2 cellular contexts compared by ENCODE assay signal in the genomic region with DNA sequence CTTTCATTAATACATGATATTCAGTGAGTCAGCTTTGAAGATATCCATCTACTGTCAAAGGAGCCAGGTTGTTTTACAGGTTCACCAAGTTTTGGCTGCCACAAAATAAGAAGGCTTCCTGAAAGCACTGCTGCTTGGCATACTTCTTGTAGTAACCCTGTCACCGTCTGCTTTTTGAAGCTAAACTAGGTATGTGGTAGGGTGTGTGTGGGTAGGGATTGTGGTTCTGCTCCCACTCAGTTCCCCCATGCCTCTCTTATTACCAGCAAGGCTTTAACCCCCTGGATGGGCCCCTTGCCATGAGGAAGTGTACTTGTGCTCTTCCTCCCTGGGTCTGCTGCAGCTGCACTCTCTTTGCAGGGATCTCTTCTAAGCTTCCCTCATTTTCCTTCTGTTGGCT.
TF ChIP-seq lines count a peak whose summit lies in the region.

No MANE protein-coding gene starts in this region.

TF ChIP-seq in HCT116, 20 proteins besides CTCF, POLR2A, EP300 and RAD21 (continued from another document):
- TF ChIP-seq EZH2 (IDR thresholded peaks at IDR 0.05) (no peak), JUND (IDR thresholded peaks at IDR 0.05) (peak; percentile 72), CBX3 (IDR thresholded peaks at IDR 0.05; ENCODE audit: low read depth) (peak; percentile 88; the same call in 1 of the 2 replicates), POLR2AphosphoS5 (IDR thresholded peaks at IDR 0.05; ENCODE audit: low read depth, low read length) (0 out of 2 replicates have a peak, but pooled peaks have one; percentile 29), EZH2phosphoT487 (IDR thresholded peaks at IDR 0.05; ENCODE audit: borderline replicate concordance) (no peak), SRF (IDR thresholded peaks at IDR 0.05; ENCODE audit: low read depth) (no peak), ELF1 (IDR thresholded peaks at IDR 0.05; ENCODE audit: borderline replicate concordance, low read depth) (peak; percentile 38; the same call in 1 of the 2 replicates), CEBPB (IDR thresholded peaks at IDR 0.05; ENCODE audit: low read depth) (no peak; the same call in 1 of the 2 replicates), FOSL1 (IDR thresholded peaks at IDR 0.05; ENCODE audit: low read depth) (peak; percentile 26; the same call in 1 of the 2 replicates), YY1 (IDR thresholded peaks at IDR 0.05; ENCODE audit: extremely low read depth, insufficient replicate concordance, low read depth, low read length) (peak; percentile 5), TCF7L2 (IDR thresholded peaks at IDR 0.05; ENCODE audit: borderline replicate concordance, extremely low read depth, insufficient read depth, insufficient read length) (no peak), ZFX (IDR thresholded peaks at IDR 0.05) (no peak)
- TF ChIP-seq, protein P1, sequence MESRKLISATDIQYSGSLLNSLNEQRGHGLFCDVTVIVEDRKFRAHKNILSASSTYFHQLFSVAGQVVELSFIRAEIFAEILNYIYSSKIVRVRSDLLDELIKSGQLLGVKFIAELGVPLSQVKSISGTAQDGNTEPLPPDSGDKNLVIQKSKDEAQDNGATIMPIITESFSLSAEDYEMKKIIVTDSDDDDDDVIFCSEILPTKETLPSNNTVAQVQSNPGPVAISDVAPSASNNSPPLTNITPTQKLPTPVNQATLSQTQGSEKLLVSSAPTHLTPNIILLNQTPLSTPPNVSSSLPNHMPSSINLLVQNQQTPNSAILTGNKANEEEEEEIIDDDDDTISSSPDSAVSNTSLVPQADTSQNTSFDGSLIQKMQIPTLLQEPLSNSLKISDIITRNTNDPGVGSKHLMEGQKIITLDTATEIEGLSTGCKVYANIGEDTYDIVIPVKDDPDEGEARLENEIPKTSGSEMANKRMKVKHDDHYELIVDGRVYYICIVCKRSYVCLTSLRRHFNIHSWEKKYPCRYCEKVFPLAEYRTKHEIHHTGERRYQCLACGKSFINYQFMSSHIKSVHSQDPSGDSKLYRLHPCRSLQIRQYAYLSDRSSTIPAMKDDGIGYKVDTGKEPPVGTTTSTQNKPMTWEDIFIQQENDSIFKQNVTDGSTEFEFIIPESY (IDR thresholded peaks at IDR 0.05; ENCODE audit: extremely low read depth, insufficient replicate concordance, low read length) = no peak
- TF ChIP-seq, protein P2, sequence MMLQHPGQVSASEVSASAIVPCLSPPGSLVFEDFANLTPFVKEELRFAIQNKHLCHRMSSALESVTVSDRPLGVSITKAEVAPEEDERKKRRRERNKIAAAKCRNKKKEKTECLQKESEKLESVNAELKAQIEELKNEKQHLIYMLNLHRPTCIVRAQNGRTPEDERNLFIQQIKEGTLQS (IDR thresholded peaks at IDR 0.05) = no peak
- TF ChIP-seq, protein P3, sequence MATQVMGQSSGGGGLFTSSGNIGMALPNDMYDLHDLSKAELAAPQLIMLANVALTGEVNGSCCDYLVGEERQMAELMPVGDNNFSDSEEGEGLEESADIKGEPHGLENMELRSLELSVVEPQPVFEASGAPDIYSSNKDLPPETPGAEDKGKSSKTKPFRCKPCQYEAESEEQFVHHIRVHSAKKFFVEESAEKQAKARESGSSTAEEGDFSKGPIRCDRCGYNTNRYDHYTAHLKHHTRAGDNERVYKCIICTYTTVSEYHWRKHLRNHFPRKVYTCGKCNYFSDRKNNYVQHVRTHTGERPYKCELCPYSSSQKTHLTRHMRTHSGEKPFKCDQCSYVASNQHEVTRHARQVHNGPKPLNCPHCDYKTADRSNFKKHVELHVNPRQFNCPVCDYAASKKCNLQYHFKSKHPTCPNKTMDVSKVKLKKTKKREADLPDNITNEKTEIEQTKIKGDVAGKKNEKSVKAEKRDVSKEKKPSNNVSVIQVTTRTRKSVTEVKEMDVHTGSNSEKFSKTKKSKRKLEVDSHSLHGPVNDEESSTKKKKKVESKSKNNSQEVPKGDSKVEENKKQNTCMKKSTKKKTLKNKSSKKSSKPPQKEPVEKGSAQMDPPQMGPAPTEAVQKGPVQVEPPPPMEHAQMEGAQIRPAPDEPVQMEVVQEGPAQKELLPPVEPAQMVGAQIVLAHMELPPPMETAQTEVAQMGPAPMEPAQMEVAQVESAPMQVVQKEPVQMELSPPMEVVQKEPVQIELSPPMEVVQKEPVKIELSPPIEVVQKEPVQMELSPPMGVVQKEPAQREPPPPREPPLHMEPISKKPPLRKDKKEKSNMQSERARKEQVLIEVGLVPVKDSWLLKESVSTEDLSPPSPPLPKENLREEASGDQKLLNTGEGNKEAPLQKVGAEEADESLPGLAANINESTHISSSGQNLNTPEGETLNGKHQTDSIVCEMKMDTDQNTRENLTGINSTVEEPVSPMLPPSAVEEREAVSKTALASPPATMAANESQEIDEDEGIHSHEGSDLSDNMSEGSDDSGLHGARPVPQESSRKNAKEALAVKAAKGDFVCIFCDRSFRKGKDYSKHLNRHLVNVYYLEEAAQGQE (IDR thresholded peaks at IDR 0.05; ENCODE audit: low read depth) = no peak
- TF ChIP-seq, protein P4, sequence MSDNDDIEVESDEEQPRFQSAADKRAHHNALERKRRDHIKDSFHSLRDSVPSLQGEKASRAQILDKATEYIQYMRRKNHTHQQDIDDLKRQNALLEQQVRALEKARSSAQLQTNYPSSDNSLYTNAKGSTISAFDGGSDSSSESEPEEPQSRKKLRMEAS (IDR thresholded peaks at IDR 0.05) = peak; percentile 62

TF ChIP-seq in endothelial cell of umbilical vein, 7 proteins besides CTCF, POLR2A, EP300 and RAD21 (continued from another document):
- TF ChIP-seq JUN (IDR thresholded peaks at IDR 0.05; ENCODE audit: borderline replicate concordance, insufficient read depth, insufficient read length, low read depth) = no peak
- TF ChIP-seq, protein P4 (IDR thresholded peaks at IDR 0.05; ENCODE audit: insufficient read depth, insufficient read length) = no peak
- TF ChIP-seq POLR2AphosphoS5 (IDR thresholded peaks at IDR 0.05; ENCODE audit: insufficient read depth, low read depth, low read length) = no peak
